Comparison of ENCODE assay signal across 9 cellular contexts in the genomic region with DNA sequence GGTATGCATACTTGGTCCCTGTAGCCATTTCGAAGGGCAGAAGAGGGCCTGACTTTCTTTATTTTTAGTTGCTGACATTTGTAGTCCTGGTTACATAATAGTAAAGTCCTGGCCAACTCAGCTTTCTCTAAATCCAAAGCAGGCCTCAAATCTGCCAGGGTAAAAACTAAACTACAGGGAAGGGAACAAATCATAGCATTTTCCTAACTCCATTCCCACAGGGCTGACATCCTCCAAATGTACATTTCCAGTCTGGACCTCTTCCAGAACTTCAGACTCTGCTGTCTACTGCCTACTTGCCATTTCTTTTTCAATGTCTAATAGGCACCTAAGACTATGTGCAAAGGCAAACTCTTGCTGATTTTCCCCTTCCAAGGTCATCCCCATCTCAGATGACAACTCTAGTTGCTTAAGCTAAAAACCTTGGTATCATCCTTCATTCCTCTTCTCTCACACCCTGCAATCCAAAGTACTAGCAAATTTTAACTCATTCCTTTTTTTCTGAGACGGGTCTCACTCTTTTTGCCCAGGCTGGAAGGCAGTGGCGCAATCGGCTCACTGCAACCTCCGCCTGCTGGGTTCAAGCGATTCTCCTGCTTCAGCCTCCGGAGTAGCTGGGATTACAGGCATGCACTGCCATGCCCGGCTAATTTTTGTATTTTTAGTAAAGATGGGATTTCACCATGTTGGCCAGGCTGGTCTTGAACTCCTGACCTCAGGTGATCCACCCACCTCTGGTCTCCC. TPM values are rescaled to one million over a fixed set of nuclear protein-coding genes. Genes with fewer than 3 reads are reported as not detected.
DNase-seq lines count a peak whose midpoint lies in the region; ATAC-seq, FAIRE-seq and TF ChIP-seq lines count a peak whose summit lies in the region.
"Had no signal": no experiment of that assay in that cellular context is flagged by ENCODE, and none has a peak within 500 bp of the region (broad histone marks: within the 10 kb centered on the region; RNA-seq: fewer than 3 reads in every experiment).

No MANE protein-coding gene starts in this region.

- H3K9ac ChIP-seq in HUES6 (ENCODE audit: low read length), result no peak overlapping the region
- peak overlapping the region; percentile 97 for H3K9ac ChIP-seq in muscle layer of colon (ENCODE audit: low read length)

- CTCF ChIA-PET in A673 (lab: Charles Lee), result no interaction called here

- intact Hi-C loops in A673 (cut with micrococcal nuclease; ENCODE audit: unreplicated experiment), result no loop called here

- TF ChIP-seq CTCF in A673 (conservative IDR thresholded peaks at IDR 0.05; ENCODE audit: low read depth, low read length) (no peak), bronchial epithelial cell (IDR thresholded peaks at IDR 0.05; ENCODE audit: insufficient read depth, low read length, severe bottlenecking) (no peak), foreskin keratinocyte (conservative IDR thresholded peaks at IDR 0.05) (no peak)

- H3K27me3 ChIP-seq in A673 (replicated peaks; ENCODE audit: insufficient read depth, low read depth, low read length, poor library complexity), result no peaks in the 10 kb centered on the region
- no peaks in the 10 kb centered on the region for H3K27me3 ChIP-seq in HUES6 (ENCODE audit: control insufficient read depth, insufficient read depth, low read length)
- no peaks in the 10 kb centered on the region for H3K27me3 ChIP-seq in bronchial epithelial cell (ENCODE audit: control insufficient read depth, insufficient read depth, low read length)
- no peaks in the 10 kb centered on the region for H3K27me3 ChIP-seq in muscle layer of colon (ENCODE audit: control insufficient read depth in 1 of 2, insufficient read depth in 2 of 2, low read length in 2 of 2)
- H3K27me3 ChIP-seq in foreskin keratinocyte, result no peaks in the 10 kb centered on the region

- POLR2A ChIA-PET in A673 (lab: Charles Lee; ENCODE audit: low non-redundant PET), result interaction anchor here (0.6 to 1.0 kb wide), 3 partner anchors 14 to 228 kb away, joined by 4 to 15 read pairs (median 6); partner anchors contain the start of gene TSPAN31

- FAIRE-seq in bronchial epithelial cell (lab: Jason Lieb, UNC), result no peak

- no peak for DNase-seq in A673 (ENCODE audit: low spot score)
- DNase-seq in bronchial epithelial cell (ENCODE audit: low read depth), result no peak
- DNase-seq in GOT3 (lab: John Stamatoyannopoulos, UW), result no peak
- DNase-seq in foreskin keratinocyte, result no peak
- no peak for DNase-seq in activated CD4-positive, alpha-beta T cell treated with anti-CD3 and anti-CD28 coated beads for 48 hours

- BruUV-seq in A673 (replicated peaks; lab: Mats Ljungman, UMichigan), result no TSS peak

- H3K9me3 ChIP-seq in A673 (ENCODE audit: low read depth, low read length, poor library complexity, severe bottlenecking), result no peaks in the 10 kb centered on the region
- H3K9me3 ChIP-seq in HUES6 (ENCODE audit: control insufficient read depth, insufficient read depth, low read depth, low read length), result no peaks in the 10 kb centered on the region
- H3K9me3 ChIP-seq in muscle layer of colon (ENCODE audit: low read length), result no peaks in the 10 kb centered on the region

- no peak for ATAC-seq in GM18873 (IDR thresholded peaks at IDR 0.05; ENCODE audit: low FRiP score, unreplicated experiment)
- no peak for ATAC-seq in foreskin keratinocyte

- H3K4me1 ChIP-seq in A673 (ENCODE audit: insufficient read depth, low read length, poor library complexity, severe bottlenecking) (peaks cover 35% of the 10 kb centered on the region), HUES6 (ENCODE audit: control insufficient read depth, insufficient read depth, low read length) (peaks cover 20% of the 10 kb centered on the region), muscle layer of colon (ENCODE audit: insufficient read depth, low read length) (peaks cover 44% of the 10 kb centered on the region), foreskin keratinocyte (peaks cover 14% of the 10 kb centered on the region)

- peaks cover 68% of the 10 kb centered on the region for H3K36me3 ChIP-seq in A673 (ENCODE audit: insufficient read depth, low read length, poor library complexity, severe bottlenecking)
- H3K36me3 ChIP-seq in HUES6 (ENCODE audit: control insufficient read depth, insufficient read depth, low read length), result peaks cover 61% of the 10 kb centered on the region
- H3K36me3 ChIP-seq in bronchial epithelial cell (ENCODE audit: control insufficient read depth, insufficient read depth, low read length), result peaks cover 34% of the 10 kb centered on the region
- peaks cover 38% of the 10 kb centered on the region for H3K36me3 ChIP-seq in muscle layer of colon (ENCODE audit: insufficient read depth, low read length)

- H3K4me3 ChIP-seq in A673 (ENCODE audit: low read depth, low read length, poor library complexity, severe bottlenecking), result peak overlapping the region; percentile 89
- H3K4me3 ChIP-seq in HUES6 (ENCODE audit: low read depth, low read length), result peak overlapping the region; percentile 1; the same call in 1 of the 2 replicates
- H3K4me3 ChIP-seq in bronchial epithelial cell (ENCODE audit: low read depth, low read length), result peak overlapping the region; percentile 99
- H3K4me3 ChIP-seq in muscle layer of colon (ENCODE audit: low read depth in 1 of 2, low read length in 2 of 2), result peak overlapping the region; percentile 1 to 89

- H3K27ac ChIP-seq in A673 (ENCODE audit: low read depth, low read length, poor library complexity, severe bottlenecking) (peak overlapping the region; percentile 97), HUES6 (ENCODE audit: low read depth, low read length) (no peak overlapping the region), muscle layer of colon (ENCODE audit: low read depth, low read length) (peak overlapping the region; percentile 88), foreskin keratinocyte (no peak overlapping the region)

RNA-seq across cellular contexts. Expression of gene DDIT3, which starts 2.0 kb away (rescaled TPM):
- total RNA-seq in A673 (2021) (61.9 and 65.6 TPM in 2 replicates), bronchial epithelial cell (213 and 231 TPM in 2 replicates), foreskin keratinocyte (14.5 and 15.2 TPM in 2 replicates)
- polyA plus RNA-seq in foreskin keratinocyte, result 17.7 and 20.0 TPM in 2 replicates

RNA-seq across cellular contexts. Expression of gene MBD6, which starts 4.3 kb away (rescaled TPM):
- total RNA-seq in A673 (2021) (140 and 150 TPM in 2 replicates), bronchial epithelial cell (5.0 and 5.1 TPM in 2 replicates), foreskin keratinocyte (11.8 and 12.2 TPM in 2 replicates)
- polyA plus RNA-seq in foreskin keratinocyte, result 16.5 and 18.3 TPM in 2 replicates

RNA-seq across cellular contexts. Expression of gene DCTN2, which starts 28.6 kb away (rescaled TPM):
- total RNA-seq in A673 (2021) (121 and 129 TPM in 2 replicates), bronchial epithelial cell (65.8 and 87.9 TPM in 2 replicates), foreskin keratinocyte (112 and 118 TPM in 2 replicates)
- 145 and 161 TPM in 2 replicates for polyA plus RNA-seq in foreskin keratinocyte

RNA-seq across cellular contexts. Expression of gene MARS1, which starts 30.5 kb away (rescaled TPM):
- total RNA-seq in A673 (2021) (467 and 504 TPM in 2 replicates), bronchial epithelial cell (374 and 477 TPM in 2 replicates), foreskin keratinocyte (215 and 307 TPM in 2 replicates)
- polyA plus RNA-seq in foreskin keratinocyte, result 186 and 224 TPM in 2 replicates

RNA-seq across cellular contexts. Expression of gene KIF5A, which starts 31.5 kb away (rescaled TPM):
- 2.1 and 3.3 TPM in 2 replicates for total RNA-seq in A673 (2021)
- under 0.01 and 0.26 TPM in 2 replicates for total RNA-seq in bronchial epithelial cell
- total RNA-seq in foreskin keratinocyte, result 0.10 and 0.11 TPM in 2 replicates
- 0.04 and 0.06 TPM in 2 replicates for polyA plus RNA-seq in foreskin keratinocyte
- total RNA-seq: LHCN-M2 had no signal

Comparison
In these comparisons a context has a peak if more than half of its experiments do, and no peak if none do; other contexts are left out.
1. H3K27ac ChIP-seq: peak in A673 (single experiment) and muscle layer of colon (single experiment); none in HUES6 (single experiment) and foreskin keratinocyte (single experiment).
2. H3K4me3 ChIP-seq: peak in every context shown above with its lines; median percentile 99 in bronchial epithelial cell; 89 in A673; 45 in muscle layer of colon; 1 in HUES6.
3. RNA of gene MBD6, which starts 4.3 kb away (total RNA-seq): 140 to 150 TPM in A673; 11.8 to 12.2 TPM in foreskin keratinocyte and 5.0 to 5.1 TPM in bronchial epithelial cell; every median in the first group is over 10 times any median in the second.